Comparison of ENCODE assay signal across 16 cellular contexts in the genomic region with DNA sequence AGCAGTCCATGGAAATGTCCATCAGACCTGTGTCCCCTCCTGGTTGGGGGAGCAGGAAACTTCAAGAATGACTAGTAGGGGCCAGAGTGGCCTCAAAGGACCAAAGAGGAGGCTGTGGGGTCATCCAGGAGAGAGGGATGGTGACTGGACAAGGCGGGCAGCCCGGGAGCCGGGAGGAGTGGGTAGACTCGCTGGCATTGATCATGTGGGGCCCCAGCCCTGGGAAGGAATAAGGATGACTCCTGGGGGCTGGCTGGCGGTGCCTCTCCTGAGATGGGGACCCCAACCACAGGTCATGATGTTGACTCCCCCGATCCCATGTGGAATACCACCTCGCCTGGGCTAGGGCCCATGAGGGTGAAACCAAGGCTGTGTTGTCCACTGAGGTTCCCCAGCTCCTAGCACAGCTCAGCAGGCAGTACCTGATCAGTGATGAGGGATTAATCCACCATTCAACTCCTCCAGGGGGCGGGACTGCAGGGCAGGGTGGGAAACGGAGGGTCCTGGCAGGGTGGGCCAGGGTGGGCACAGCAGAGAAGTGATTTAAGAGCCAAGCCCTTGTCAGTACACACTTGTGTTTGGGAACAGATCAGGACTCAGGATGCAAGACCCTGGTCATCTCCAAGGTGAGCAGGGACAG. TPM values are rescaled to one million over a fixed set of nuclear protein-coding genes. Genes with fewer than 3 reads are reported as not detected.
"Had no signal": no experiment of that assay in that cellular context is flagged by ENCODE, and none has a peak within 500 bp of the region (broad histone marks: within the 10 kb centered on the region; RNA-seq: fewer than 3 reads in every experiment).

Gene TPRX2, plus strand, starts transcription at position 590 of the 640 bp plus-strand sequence. Its CDS starts 12 bp downstream, at position 602.

RNA-seq across cellular contexts. Expression of gene TPRX2, which starts in this region (rescaled TPM):
- total RNA-seq: activated B cell treated with CpG ODN at 0.5 μM for 24 hours; activated CD8-positive, alpha-beta T cell treated with anti-CD3 and anti-CD28 coated beads for 36 hours; activated T-cell treated with anti-CD3 and anti-CD28 coated beads, Interleukin-2, amount 50 U/mL, for 4 hours; activated T-helper 17 cell treated with anti-CD3 and anti-CD28 coated beads, Interleukin-2, amount 50 U/mL, for 72 hours; astrocyte; bronchial epithelial cell; colonic mucosa; dermis microvascular lymphatic vessel endothelial cell; endothelial cell of umbilical vein; esophagus squamous epithelium; fibroblast of lung; fibroblast of villous mesenchyme; frontal cortex; T-helper 1 cell treated with Interleukin-12 subunit alpha and Interleukin-12 subunit beta and Interleukin-4 antibody, amounts not matched to agents 30 ng/mL and 1 ng/mL, for 36 hours had no signal
- polyA plus RNA-seq: adipose tissue, endothelial cell of umbilical vein, esophagus, fibroblast of lung had no signal
